ENCODE assay signal across 15 cellular contexts in the genomic region with DNA sequence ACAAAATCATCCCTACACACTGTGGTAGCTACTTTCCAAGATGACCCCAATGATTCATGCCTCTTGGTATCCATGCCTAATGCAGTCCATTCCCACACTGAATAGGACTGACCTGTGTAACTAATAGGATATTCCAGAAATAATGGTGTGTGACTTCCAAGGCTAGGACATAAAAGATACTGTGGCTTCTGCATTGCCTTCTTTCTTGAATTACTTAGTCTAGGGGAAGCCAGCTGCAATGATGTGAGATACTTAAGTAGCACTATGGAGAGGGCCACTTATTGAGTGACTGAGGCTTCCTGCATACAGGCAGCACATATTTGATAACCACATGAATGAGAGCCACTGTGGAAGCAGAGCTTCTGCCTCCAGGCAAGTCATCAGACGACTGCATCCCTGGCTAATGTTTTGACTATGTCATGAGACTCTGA. TPM values are rescaled to one million over a fixed set of nuclear protein-coding genes. Genes with fewer than 3 reads are reported as not detected.
DNase-seq lines count a peak whose midpoint lies in the region; ATAC-seq and TF ChIP-seq lines count a peak whose summit lies in the region.
"Had no signal": no experiment of that assay in that cellular context is flagged by ENCODE, and none has a peak within 500 bp of the region (broad histone marks: within the 10 kb centered on the region; RNA-seq: fewer than 3 reads in every experiment).

No MANE protein-coding gene starts in this region.

- H3K18ac ChIP-seq in mesendoderm (ENCODE audit: low read length) = no peak overlapping the region

- H3K36me3 ChIP-seq in mesendoderm (ENCODE audit: control insufficient read depth, insufficient read depth, low read length) = no peaks in the 10 kb centered on the region
- H3K36me3 ChIP-seq: right lobe of liver had no signal

- no peak overlapping the region for H3K9ac ChIP-seq in mesendoderm (ENCODE audit: low read length)

- H2AK5ac ChIP-seq in mesendoderm (ENCODE audit: low read length) = no peak overlapping the region

- H3K56ac ChIP-seq in mesendoderm (ENCODE audit: low read length) = no peak overlapping the region

- H4K5ac ChIP-seq in mesendoderm (ENCODE audit: low read length) = no peak overlapping the region

- no peaks in the 10 kb centered on the region for H3K27me3 ChIP-seq in mesendoderm (ENCODE audit: insufficient read depth, low read length, poor library complexity)
- H3K27me3 ChIP-seq: right lobe of liver had no signal

- H3K79me2 ChIP-seq in mesendoderm (ENCODE audit: control insufficient read depth, insufficient read depth, low read length) = no peaks in the 10 kb centered on the region

- peak; percentile 68 for DNase-seq in AG10803 (ENCODE audit: low read depth)
- DNase-seq in H4 (ENCODE audit: low spot score) = peak; percentile 35
- peak; percentile 70 for DNase-seq in astrocyte of the hippocampus (ENCODE audit: low read depth, low spot score)
- peak; percentile 76 for DNase-seq in mesendoderm
- no peak for DNase-seq in NCI-H345 (lab: John Stamatoyannopoulos, UW)
- DNase-seq in NCI-H2171 (lab: John Stamatoyannopoulos, UW) = no peak
- no peak for DNase-seq in head of caudate nucleus
- DNase-seq: activated naive CD4-positive, alpha-beta T cell treated with anti-CD3 and anti-CD28 coated beads for 36 hours; naive thymus-derived CD8-positive, alpha-beta T cell; NCI-H1092; NCI-H446; right lobe of liver; T-helper 2 cell had no signal

- no CpG with 5 or more reads among the region's 1 CpG for WGBS in mesendoderm (ENCODE audit: extremely low coverage, insufficient coverage, low lambda C conversion rate)

- no peak overlapping the region for H2BK5ac ChIP-seq in mesendoderm (ENCODE audit: low read length)

- H3K4me1 ChIP-seq in mesendoderm (ENCODE audit: control insufficient read depth, low read depth, low read length) = no peaks in the 10 kb centered on the region

- H3K4me3 ChIP-seq in AG10803 (ENCODE audit: low read length) (no peak overlapping the region), mesendoderm (ENCODE audit: low read length) (no peak overlapping the region)
- H3K4me3 ChIP-seq: right lobe of liver had no signal

- H3K23ac ChIP-seq in mesendoderm (ENCODE audit: low read length) = no peak overlapping the region

- peaks cover 1% of the 10 kb centered on the region for H3K79me1 ChIP-seq in mesendoderm (ENCODE audit: low read length)

- H3K4me2 ChIP-seq in mesendoderm (ENCODE audit: low read length) = no peak overlapping the region

- intact Hi-C loops in head of caudate nucleus (cut with DNase I) = no loop called here

- H3K27ac ChIP-seq in mesendoderm (ENCODE audit: low read depth, low read length) = no peak overlapping the region
- H3K27ac ChIP-seq: C4-2B, right lobe of liver had no signal

- no peak overlapping the region for H4K8ac ChIP-seq in mesendoderm (ENCODE audit: low read depth, low read length)

- H3K4ac ChIP-seq in mesendoderm (ENCODE audit: low read depth, low read length) = no peak overlapping the region

- no peak for TF ChIP-seq CTCF in AG10803 (conservative IDR thresholded peaks at IDR 0.05; ENCODE audit: low read length)

- H2BK15ac ChIP-seq in mesendoderm (replicated peaks; ENCODE audit: low read depth) = no peak overlapping the region

- no peak for ATAC-seq in GM19023 (IDR thresholded peaks at IDR 0.05; ENCODE audit: unreplicated experiment)
- ATAC-seq: naive thymus-derived CD8-positive, alpha-beta T cell had no signal

- H2BK120ac ChIP-seq in mesendoderm (ENCODE audit: low read depth, low read length) = no peak overlapping the region

RNA-seq across cellular contexts. Expression of gene NR1I2, which starts 50.1 kb away (rescaled TPM):
- total RNA-seq in H4 (2014; rRNA removed; shearing (Covaris generic)) = not detected in 2 replicates
- 0.21 TPM for polyA plus RNA-seq in mesendoderm (2013, experiment 1 of 2)
- 0.24 TPM for polyA plus RNA-seq in mesendoderm (2013, experiment 2 of 2)

Comparison
In these comparisons a context has a peak if more than half of its experiments do, and no peak if none do; other contexts are left out.
1. DNase-seq: peak in AG10803 (single experiment), H4 (single experiment), astrocyte of the hippocampus (single experiment) and mesendoderm (single experiment); none in NCI-H345 (single experiment), NCI-H2171 (single experiment) and head of caudate nucleus (0 of 42).